9 cellular contexts compared by ENCODE assay signal in genomic region chr3:72336821-72337479, GRCh38.
DNase-seq lines count a peak whose midpoint lies in the region; ATAC-seq and TF ChIP-seq lines count a peak whose summit lies in the region.
"Had no signal": no experiment of that assay in that cellular context is flagged by ENCODE, and none has a peak within 500 bp of the region (broad histone marks: within the 10 kb centered on the region; RNA-seq: fewer than 3 reads in every experiment).

No MANE protein-coding gene starts in this region.

- H3K79me2 ChIP-seq in mammary epithelial cell (ENCODE audit: insufficient read depth, low read length), result no peaks in the 10 kb centered on the region

- ATAC-seq in left lung (peak; percentile 81), GM21723 (IDR thresholded peaks at IDR 0.05; ENCODE audit: unreplicated experiment) (no peak)
- ATAC-seq: naive thymus-derived CD4-positive, alpha-beta T cell had no signal

- dilution Hi-C loops in mammary epithelial cell (cut with HindIII; ENCODE audit: low sequenced_read_pairs), result loop anchor here (5.0 kb wide), 1 partner anchor 75 kb away; no protein-coding TSS in a partner anchor

- H3K4me3 ChIP-seq in mammary epithelial cell (replicated peaks in 1 of 3; ENCODE audit: insufficient read depth in 1 of 3, low read depth in 2 of 3, low read length in 3 of 3) (no peak overlapping the region), left lung (no peak overlapping the region), uterus (peak overlapping the region in 1 of 2 donors; percentile 6)

- DNase-seq in activated effector memory CD4-positive, alpha-beta T cell treated with anti-CD3 and anti-CD28 coated beads, Interleukin-2, amount 50 U/mL, for 16 hours, result peak; percentile 62
- DNase-seq in activated effector memory CD4-positive, alpha-beta T cell treated with Interleukin-2 at 50 U/mL for 16 hours, result no peak
- peak; percentile 77 for DNase-seq in mammary epithelial cell
- peak; percentile 76 to 85 for DNase-seq in left lung
- peak; percentile 87 to 94 for DNase-seq in uterus
- DNase-seq in GM13977 (ENCODE audit: low spot score), result no peak
- DNase-seq in NAMALWA (ENCODE audit: low spot score), result no peak

- in situ Hi-C loops in mammary epithelial cell (cut with MboI; ENCODE audit: low sequenced_read_pairs in 2 of 2) (loop anchor here in 1 of 2 donors (5.0 kb wide), 1 partner anchor 365 kb away; no protein-coding TSS in a partner anchor), GM13977 (cut with MboI; ENCODE audit: low pct_unique_long_range_greater_than_20kb, low sequenced_read_pairs, unreplicated experiment) (no loop called here)

- BruUV-seq in mammary epithelial cell (replicated peaks; lab: Mats Ljungman, UMichigan), result no TSS peak

- H3K27me3 ChIP-seq in mammary epithelial cell (ENCODE audit: insufficient read depth, low read length) (no peaks in the 10 kb centered on the region), left lung (no peaks in the 10 kb centered on the region), uterus (no peaks in the 10 kb centered on the region)

- TF ChIP-seq POLR2A in uterus (IDR thresholded peaks at IDR 0.05), result no peak

- TF ChIP-seq CTCF in mammary epithelial cell (conservative IDR thresholded peaks at IDR 0.05 in 1 of 2, IDR thresholded peaks at IDR 0.05 in 1 of 2; ENCODE audit: extremely low read depth in 1 of 2, insufficient read depth in 1 of 2, low read depth in 1 of 2, low read length in 2 of 2), result no peak
- no peak for TF ChIP-seq CTCF in left lung (IDR thresholded peaks at IDR 0.05)
- TF ChIP-seq CTCF in uterus (IDR thresholded peaks at IDR 0.05), result no peak
- no peak for TF ChIP-seq CTCF in GM13977 (IDR thresholded peaks at IDR 0.05; ENCODE audit: extremely low read depth, insufficient read depth, missing control alignments)

- H3K9ac ChIP-seq in mammary epithelial cell (ENCODE audit: insufficient read depth, low read length), result no peak overlapping the region

- peak overlapping the region; percentile 47 for H2AFZ ChIP-seq in mammary epithelial cell (ENCODE audit: low read depth, low read length)

- peak overlapping the region; percentile 2 for H3K4me2 ChIP-seq in mammary epithelial cell (ENCODE audit: insufficient read depth, low read depth, low read length)

- CTCF ChIA-PET in mammary epithelial cell (lab: Charles Lee; ENCODE audit: low non-redundant PET), result no interaction called here

- H3K4me1 ChIP-seq in mammary epithelial cell (ENCODE audit: insufficient read depth, low read length), result peaks cover 22% of the 10 kb centered on the region
- peaks cover 8 to 13% of the 10 kb centered on the region in 2 donors for H3K4me1 ChIP-seq in left lung
- H3K4me1 ChIP-seq in uterus, result peaks cover 3 to 8% of the 10 kb centered on the region in 2 donors

- H4K20me1 ChIP-seq in mammary epithelial cell (ENCODE audit: insufficient read depth, low read length), result no peaks in the 10 kb centered on the region

- H3K27ac ChIP-seq in mammary epithelial cell (ENCODE audit: insufficient read depth, low read depth, low read length) (no peak overlapping the region), left lung (no peak overlapping the region), uterus (peak overlapping the region; percentile 26 to 34)

- peaks cover 22% of the 10 kb centered on the region for H3K9me3 ChIP-seq in mammary epithelial cell (replicated peaks; ENCODE audit: insufficient read depth, low read length)
- H3K9me3 ChIP-seq in left lung, result no peaks in the 10 kb centered on the region
- no peaks in the 10 kb centered on the region for H3K9me3 ChIP-seq in uterus

- H3K36me3 ChIP-seq in mammary epithelial cell (ENCODE audit: insufficient read depth, low read length) (no peaks in the 10 kb centered on the region), left lung (no peaks in the 10 kb centered on the region), uterus (no peaks in the 10 kb centered on the region)

- WGBS in mammary epithelial cell (ENCODE audit: low coverage, missing lambda C conversion rate), result 28% methylated on average over 7 of the region's 24 CpGs

- intact Hi-C loops in mammary epithelial cell (cut with micrococcal nuclease) (loop anchor here (5.0 kb wide), 3 partner anchors 145 to 365 kb away; no protein-coding TSS in a partner anchor), left lung (cut with DNase I) (no loop called here), uterus (cut with DNase I; ENCODE audit: low total_unique reads) (no loop called here)

Comparison
In these comparisons a context has a peak if more than half of its experiments do, and no peak if none do; other contexts are left out.
1. DNase-seq: peak in activated effector memory CD4-positive, alpha-beta T cell treated with anti-CD3 and anti-CD28 coated beads, Interleukin-2, amount 50 U/mL, for 16 hours (single experiment), mammary epithelial cell (single experiment), left lung (2 of 2) and uterus (2 of 2); none in activated effector memory CD4-positive, alpha-beta T cell treated with Interleukin-2 at 50 U/mL for 16 hours (single experiment), GM13977 (single experiment) and NAMALWA (single experiment).
2. H3K27ac ChIP-seq: peak in uterus (2 of 2); none in mammary epithelial cell (single experiment) and left lung (0 of 2).